15 cellular contexts compared by ENCODE assay signal in the genomic region with DNA sequence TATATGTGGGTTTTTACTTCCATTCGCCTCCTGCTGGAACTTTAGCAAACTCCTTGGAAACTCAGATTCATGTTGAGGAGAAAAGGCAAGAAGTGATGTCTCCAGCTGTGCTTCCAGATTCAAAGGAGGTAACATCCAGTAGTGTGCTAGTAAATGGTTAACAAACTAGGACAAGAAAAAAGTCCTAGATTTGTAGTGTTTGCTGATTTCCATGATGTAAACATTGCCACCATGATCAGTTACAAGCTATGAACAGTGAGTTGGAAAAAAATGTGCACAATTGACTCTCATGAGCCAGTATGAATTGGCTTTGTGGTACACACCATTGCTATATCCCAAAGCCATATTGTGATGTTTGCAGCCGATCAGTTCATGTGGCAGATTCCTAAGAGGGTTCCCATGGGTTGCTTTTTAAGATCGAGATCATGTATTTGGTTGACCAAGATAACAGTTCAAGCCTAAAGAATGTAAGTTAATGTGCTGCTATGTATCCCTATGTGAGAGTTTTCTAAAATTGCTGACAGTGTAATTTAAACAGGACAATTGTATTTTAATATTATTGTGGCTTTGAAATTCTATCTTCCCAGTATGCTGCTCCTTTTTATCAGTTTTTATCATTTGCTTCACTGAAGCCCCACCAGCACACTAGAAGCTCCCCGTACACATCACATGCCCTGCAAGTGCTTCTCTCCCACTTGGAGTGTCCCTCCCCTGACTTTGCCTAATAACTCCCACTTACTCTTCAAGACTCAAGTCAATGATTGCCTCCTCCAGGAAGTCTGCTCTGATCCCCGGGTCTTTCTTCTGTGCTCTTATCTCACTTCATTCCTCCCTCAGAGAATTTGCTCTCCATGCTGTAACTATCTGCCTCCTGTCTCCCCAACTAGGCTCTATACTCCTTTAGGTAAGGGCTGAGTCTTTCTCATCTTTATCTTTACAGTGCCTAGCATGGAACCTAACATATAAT.
DNase-seq lines count a peak whose midpoint lies in the region; TF ChIP-seq lines count a peak whose summit lies in the region.
"Had no signal": no experiment of that assay in that cellular context is flagged by ENCODE, and none has a peak within 500 bp of the region (broad histone marks: within the 10 kb centered on the region; RNA-seq: fewer than 3 reads in every experiment).

No MANE protein-coding gene starts in this region.

- H3K27ac ChIP-seq in brain microvascular endothelial cell (no peak overlapping the region), caudate nucleus (ENCODE audit: low read depth, low read length) (no peak overlapping the region)
- H3K27ac ChIP-seq: 22Rv1; BLaER1 treated with 17β-estradiol and CSF1 and Interleukin-3, amounts not matched to agents 10 nM and 100 nM had no signal

- DNase-seq in DMS53 (lab: John Stamatoyannopoulos, UW): peak; percentile 33
- no peak for DNase-seq in DMS53 treated with DMSO at 0.1 percent for 48 hours (lab: John Stamatoyannopoulos, UW; ENCODE audit: unreplicated experiment)
- DNase-seq in brain microvascular endothelial cell: no peak
- DNase-seq in fibroblast of villous mesenchyme (ENCODE audit: low read depth): no peak
- DNase-seq in type B pancreatic cell (ENCODE audit: extremely low spot score, unreplicated experiment): no peak
- DNase-seq in GM13976 (ENCODE audit: low spot score): no peak
- no peak for DNase-seq in caudate nucleus (lab: John Stamatoyannopoulos, UW)
- no peak for DNase-seq in SK-N-DZ (ENCODE audit: low spot score)
- DNase-seq: DMS 273 treated with DMSO at 0.1 percent for 48 hours, NCI-H187, NCI-H345, NCI-H748 treated with DMSO at 0.1 percent for 48 hours, RPMI8226 had no signal

- H3K36me3 Mint-ChIP-seq in type B pancreatic cell: peaks cover 42% of the 10 kb centered on the region

- peak; percentile 23 for TF ChIP-seq CTCF in brain microvascular endothelial cell (IDR thresholded peaks at IDR 0.05; ENCODE audit: low read depth, low read length, missing control alignments)
- TF ChIP-seq CTCF in fibroblast of villous mesenchyme (IDR thresholded peaks at IDR 0.05; ENCODE audit: insufficient read depth, low read depth, low read length): peak; percentile 9
- no peak for TF ChIP-seq CTCF in type B pancreatic cell (conservative IDR thresholded peaks at IDR 0.05)
- no peak for TF ChIP-seq CTCF in GM13976 (IDR thresholded peaks at IDR 0.05; ENCODE audit: borderline replicate concordance, control extremely low read depth, extremely low read depth, insufficient read depth, missing control alignments)

- peaks cover 25% of the 10 kb centered on the region for H3K4me1 Mint-ChIP-seq in type B pancreatic cell (ENCODE audit: unreplicated experiment)

- no peak overlapping the region for H3K4me3 Mint-ChIP-seq in type B pancreatic cell

- H3K36me3 ChIP-seq in brain microvascular endothelial cell (replicated peaks): no peaks in the 10 kb centered on the region

- H3K9me3 Mint-ChIP-seq in type B pancreatic cell: peaks cover 4% of the 10 kb centered on the region

- H3K4me3 ChIP-seq in brain microvascular endothelial cell (ENCODE audit: low read depth, low read length) (no peak overlapping the region), fibroblast of villous mesenchyme (ENCODE audit: low read depth, low read length) (no peak overlapping the region)
- H3K4me3 ChIP-seq: BLaER1 treated with 17β-estradiol and CSF1 and Interleukin-3, amounts not matched to agents 10 nM and 100 nM had no signal

- H3K27me3 ChIP-seq in brain microvascular endothelial cell (replicated peaks): no peaks in the 10 kb centered on the region
- H3K27me3 ChIP-seq: BLaER1 treated with 17β-estradiol and CSF1 and Interleukin-3, amounts not matched to agents 10 nM and 100 nM had no signal

- no peaks in the 10 kb centered on the region for H3K27me3 Mint-ChIP-seq in type B pancreatic cell

- in situ Hi-C loops in brain microvascular endothelial cell (cut with HindIII; ENCODE audit: low pct_ligation_motif_present, low sequenced_read_pairs) (no loop called here), GM13976 (cut with MboI; ENCODE audit: low sequenced_read_pairs, unreplicated experiment) (no loop called here)

- H3K27ac Mint-ChIP-seq in type B pancreatic cell: peak overlapping the region; percentile 7

Comparison
In these comparisons a context has a peak if more than half of its experiments do, and no peak if none do; other contexts are left out.
1. CTCF ChIP-seq: peak in brain microvascular endothelial cell (single experiment) and fibroblast of villous mesenchyme (single experiment); none in type B pancreatic cell (single experiment) and GM13976 (single experiment).